14 cellular contexts compared by ENCODE assay signal in the genomic region with DNA sequence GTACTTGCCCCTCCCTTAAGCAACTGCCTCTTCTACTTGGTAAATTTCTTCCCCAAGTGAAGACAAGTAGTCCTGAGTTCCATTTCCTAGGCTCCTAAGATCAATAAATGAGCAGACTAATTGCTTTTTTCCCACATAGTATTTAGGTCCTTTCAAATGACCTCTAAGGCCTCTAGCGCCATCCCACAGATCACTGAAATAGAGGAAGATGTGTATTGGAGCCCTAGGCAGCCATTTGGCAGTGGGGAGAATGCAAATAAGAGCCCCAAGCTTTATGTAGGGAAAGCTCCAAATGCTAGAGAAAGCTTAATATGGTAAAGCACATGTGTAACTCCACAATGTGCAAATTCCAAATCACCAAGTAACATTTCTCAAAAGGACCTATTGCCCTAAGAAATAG.
DNase-seq lines count a peak whose midpoint lies in the region; ATAC-seq and TF ChIP-seq lines count a peak whose summit lies in the region.
"Had no signal": no experiment of that assay in that cellular context is flagged by ENCODE, and none has a peak within 500 bp of the region (broad histone marks: within the 10 kb centered on the region; RNA-seq: fewer than 3 reads in every experiment).

No MANE protein-coding gene starts in this region.

- H3K4me1 ChIP-seq in neural progenitor cell (peaks cover 2% of the 10 kb centered on the region), OCI-LY7 (ENCODE audit: insufficient read depth, low read length, poor library complexity, severe bottlenecking) (no peaks in the 10 kb centered on the region)
- H3K4me1 ChIP-seq: BLaER1 had no signal

- H3K4me1 Mint-ChIP-seq in WTC11, result peaks cover 24% of the 10 kb centered on the region
- H3K4me1 Mint-ChIP-seq in neural progenitor cell, result peaks cover under 1% of the 10 kb centered on the region
- H3K4me1 Mint-ChIP-seq: CD14-positive monocyte; CD4-positive, alpha-beta memory T cell had no signal

- H3K36me3 Mint-ChIP-seq in WTC11 (no peaks in the 10 kb centered on the region), neural progenitor cell (no peaks in the 10 kb centered on the region)
- H3K36me3 Mint-ChIP-seq: CD14-positive monocyte; CD4-positive, alpha-beta memory T cell had no signal

- H3K79me2 ChIP-seq in neural progenitor cell (ENCODE audit: low read depth), result no peaks in the 10 kb centered on the region
- no peaks in the 10 kb centered on the region for H3K79me2 ChIP-seq in OCI-LY7 (ENCODE audit: insufficient read depth, low read depth, low read length)

- H3K4me3 Mint-ChIP-seq in WTC11 (no peak overlapping the region), neural progenitor cell (no peak overlapping the region)
- H3K4me3 Mint-ChIP-seq: CD14-positive monocyte; CD4-positive, alpha-beta memory T cell had no signal

- H3K27me3 ChIP-seq in H7 (ENCODE audit: control insufficient read depth, insufficient read depth, low read length), result no peaks in the 10 kb centered on the region; the same call in 1 of the 2 replicates
- no peaks in the 10 kb centered on the region for H3K27me3 ChIP-seq in neural progenitor cell
- H3K27me3 ChIP-seq: BLaER1 had no signal

- H3K27ac ChIP-seq in neural progenitor cell, result no peak overlapping the region
- H3K27ac ChIP-seq in OCI-LY7 (ENCODE audit: low read depth, low read length, poor library complexity, severe bottlenecking), result no peak overlapping the region
- H3K27ac ChIP-seq: BLaER1 had no signal

- CTCF ChIA-PET in WTC11 (lab: Charles Lee) (interaction anchor here (0.8 to 1.0 kb wide), 2 partner anchors 8 to 175 kb away, joined by 3 read pairs; no protein-coding TSS in a partner anchor), OCI-LY7 (lab: Charles Lee; ENCODE audit: unreplicated experiment) (no interaction called here)

- DNase-seq in H7 (peak; percentile 28), WTC11 (ENCODE audit: low spot score) (peak; percentile 17), iPS DF 19.7 (ENCODE audit: low read depth, low spot score) (peak; percentile 33), neural progenitor cell (ENCODE audit: low spot score) (no peak), GM13977 (ENCODE audit: low spot score) (no peak), OCI-LY7 (ENCODE audit: low spot score) (no peak)
- DNase-seq in stimulated activated CD4-positive, alpha-beta T cell treated with anti-CD3 and anti-CD28 coated beads, Interleukin-2, amount 100 ng/mL, for 48 hours, result no peak
- DNase-seq: 8988T; CD4-positive, alpha-beta memory T cell; DMS153; DMS79; GDM1 had no signal

- no peaks in the 10 kb centered on the region for H3F3A ChIP-seq in neural progenitor cell (ENCODE audit: low read depth)

- POLR2A ChIA-PET in WTC11 (lab: Charles Lee) (no interaction called here), OCI-LY7 (lab: Charles Lee) (interaction anchor here (0.9 kb wide), 1 partner anchor 15 kb away, joined by 3 read pairs; no protein-coding TSS in a partner anchor)

- H3K9ac ChIP-seq in neural progenitor cell, result no peak overlapping the region
- H3K9ac ChIP-seq: BLaER1 had no signal

- H3K27me3 Mint-ChIP-seq in WTC11 (ENCODE audit: low read depth), result peaks cover 57% of the 10 kb centered on the region
- H3K27me3 Mint-ChIP-seq in neural progenitor cell (ENCODE audit: insufficient read depth, low read depth), result no peaks in the 10 kb centered on the region
- H3K27me3 Mint-ChIP-seq: CD4-positive, alpha-beta memory T cell had no signal

- no peaks in the 10 kb centered on the region for H3K9me2 ChIP-seq in OCI-LY7 (ENCODE audit: insufficient read depth, low read length)

- TF ChIP-seq CTCF in WTC11 (IDR thresholded peaks at IDR 0.05), result no peak
- no peak for TF ChIP-seq CTCF in neural progenitor cell (IDR thresholded peaks at IDR 0.05)
- TF ChIP-seq CTCF in GM13977 (IDR thresholded peaks at IDR 0.05; ENCODE audit: extremely low read depth, insufficient read depth, missing control alignments), result no peak
- TF ChIP-seq CTCF in OCI-LY7 (conservative IDR thresholded peaks at IDR 0.05; ENCODE audit: low read length), result no peak

- H3K9me3 ChIP-seq in neural progenitor cell (ENCODE audit: low read depth) (no peaks in the 10 kb centered on the region), OCI-LY7 (ENCODE audit: low read length) (no peaks in the 10 kb centered on the region)
- H3K9me3 ChIP-seq: BLaER1 had no signal

- peak overlapping the region; percentile 60 for H2AFZ ChIP-seq in neural progenitor cell (replicated peaks)
- H2AFZ ChIP-seq in OCI-LY7 (ENCODE audit: low read length), result no peak overlapping the region

- in situ Hi-C loops in GM13977 (cut with MboI; ENCODE audit: low pct_unique_long_range_greater_than_20kb, low sequenced_read_pairs, unreplicated experiment), result no loop called here

- H3K36me3 ChIP-seq in H7 (replicated peaks; ENCODE audit: control insufficient read depth, insufficient read depth, low read length) (no peaks in the 10 kb centered on the region), neural progenitor cell (no peaks in the 10 kb centered on the region), OCI-LY7 (ENCODE audit: insufficient read depth, low read length) (no peaks in the 10 kb centered on the region)
- H3K36me3 ChIP-seq: BLaER1 had no signal

- intact Hi-C loops in OCI-LY7 (cut with micrococcal nuclease; ENCODE audit: unreplicated experiment), result no loop called here

- H4K20me1 ChIP-seq in neural progenitor cell (ENCODE audit: low read depth) (no peaks in the 10 kb centered on the region), OCI-LY7 (ENCODE audit: insufficient read depth, low read length) (no peaks in the 10 kb centered on the region)
- H4K20me1 ChIP-seq: BLaER1 had no signal

- no TSS peak for BruUV-seq in OCI-LY7 (replicated peaks; lab: Mats Ljungman, UMichigan)

- no peak overlapping the region for H3K27ac Mint-ChIP-seq in WTC11
- H3K27ac Mint-ChIP-seq in neural progenitor cell, result no peak overlapping the region
- H3K27ac Mint-ChIP-seq: CD14-positive monocyte; CD4-positive, alpha-beta memory T cell had no signal

- no peak overlapping the region for H3K4me2 ChIP-seq in neural progenitor cell
- H3K4me2 ChIP-seq in OCI-LY7 (ENCODE audit: low read length), result no peak overlapping the region
- H3K4me2 ChIP-seq: BLaER1 had no signal

- peak; percentile 94 for ATAC-seq in WTC11

- H3K4me3 ChIP-seq in H7 (ENCODE audit: insufficient read depth, low read depth, low read length) (no peak overlapping the region), neural progenitor cell (no peak overlapping the region), OCI-LY7 (ENCODE audit: low read depth, low read length, poor library complexity, severe bottlenecking) (no peak overlapping the region)
- H3K4me3 ChIP-seq: BLaER1 had no signal

- H3K9me3 Mint-ChIP-seq in WTC11 (no peaks in the 10 kb centered on the region), neural progenitor cell (no peaks in the 10 kb centered on the region)

TF ChIP-seq in WTC11, 78 proteins besides CTCF, POLR2A, EP300 and RAD21 (continues in another document):
- TF ChIP-seq GABPB1 (CRISPR knock-in tag; IDR thresholded peaks at IDR 0.05) (no peak), SP1 (CRISPR knock-in tag; conservative IDR thresholded peaks at IDR 0.05) (no peak), ATF1 (CRISPR knock-in tag; IDR thresholded peaks at IDR 0.05) (no peak), CREM (CRISPR knock-in tag; IDR thresholded peaks at IDR 0.05) (no peak), FOXP1 (CRISPR knock-in tag; IDR thresholded peaks at IDR 0.05; ENCODE audit: borderline replicate concordance) (no peak), TP53 (CRISPR knock-in tag; IDR thresholded peaks at IDR 0.05) (no peak), ZBTB21 (CRISPR knock-in tag; IDR thresholded peaks at IDR 0.05; ENCODE audit: borderline replicate concordance) (no peak), FOXP4 (CRISPR knock-in tag; IDR thresholded peaks at IDR 0.05) (no peak)
- TF ChIP-seq, protein P1, sequence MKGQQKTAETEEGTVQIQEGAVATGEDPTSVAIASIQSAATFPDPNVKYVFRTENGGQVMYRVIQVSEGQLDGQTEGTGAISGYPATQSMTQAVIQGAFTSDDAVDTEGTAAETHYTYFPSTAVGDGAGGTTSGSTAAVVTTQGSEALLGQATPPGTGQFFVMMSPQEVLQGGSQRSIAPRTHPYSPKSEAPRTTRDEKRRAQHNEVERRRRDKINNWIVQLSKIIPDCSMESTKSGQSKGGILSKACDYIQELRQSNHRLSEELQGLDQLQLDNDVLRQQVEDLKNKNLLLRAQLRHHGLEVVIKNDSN (CRISPR knock-in tag; IDR thresholded peaks at IDR 0.05), result no peak
- TF ChIP-seq, protein P2, sequence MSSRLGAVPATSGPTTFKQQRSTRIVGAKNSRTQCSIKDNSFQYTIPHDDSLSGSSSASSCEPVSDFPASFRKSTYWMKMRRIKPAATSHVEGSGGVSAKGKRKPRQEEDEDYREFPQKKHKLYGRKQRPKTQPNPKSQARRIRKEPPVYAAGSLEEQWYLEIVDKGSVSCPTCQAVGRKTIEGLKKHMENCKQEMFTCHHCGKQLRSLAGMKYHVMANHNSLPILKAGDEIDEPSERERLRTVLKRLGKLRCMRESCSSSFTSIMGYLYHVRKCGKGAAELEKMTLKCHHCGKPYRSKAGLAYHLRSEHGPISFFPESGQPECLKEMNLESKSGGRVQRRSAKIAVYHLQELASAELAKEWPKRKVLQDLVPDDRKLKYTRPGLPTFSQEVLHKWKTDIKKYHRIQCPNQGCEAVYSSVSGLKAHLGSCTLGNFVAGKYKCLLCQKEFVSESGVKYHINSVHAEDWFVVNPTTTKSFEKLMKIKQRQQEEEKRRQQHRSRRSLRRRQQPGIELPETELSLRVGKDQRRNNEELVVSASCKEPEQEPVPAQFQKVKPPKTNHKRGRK (CRISPR knock-in tag; IDR thresholded peaks at IDR 0.05; ENCODE audit: borderline replicate concordance), result no peak
- TF ChIP-seq, protein P3, sequence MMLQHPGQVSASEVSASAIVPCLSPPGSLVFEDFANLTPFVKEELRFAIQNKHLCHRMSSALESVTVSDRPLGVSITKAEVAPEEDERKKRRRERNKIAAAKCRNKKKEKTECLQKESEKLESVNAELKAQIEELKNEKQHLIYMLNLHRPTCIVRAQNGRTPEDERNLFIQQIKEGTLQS (CRISPR knock-in tag; conservative IDR thresholded peaks at IDR 0.05), result no peak

Comparison
In these comparisons a context has a peak if more than half of its experiments do, and no peak if none do; other contexts are left out.
1. DNase-seq: peak in H7 (single experiment), WTC11 (single experiment) and iPS DF 19.7 (single experiment); none in neural progenitor cell (single experiment), stimulated activated CD4-positive, alpha-beta T cell treated with anti-CD3 and anti-CD28 coated beads, Interleukin-2, amount 100 ng/mL, for 48 hours (0 of 2), GM13977 (single experiment) and OCI-LY7 (single experiment).